ENCODE assay signal across 8 cellular contexts in genomic region chr12:52307836-52308806, GRCh38. TPM values are rescaled to one million over a fixed set of nuclear protein-coding genes. Genes with fewer than 3 reads are reported as not detected.
DNase-seq lines count a peak whose midpoint lies in the region; ATAC-seq and TF ChIP-seq lines count a peak whose summit lies in the region.

No MANE protein-coding gene starts in this region.

- peaks cover 0 to 5% of the 10 kb centered on the region in 2 donors for H3K4me1 ChIP-seq in esophagus (ENCODE audit: control insufficient read depth in 2 of 2, insufficient read depth in 2 of 2, low read length in 1 of 2)

- H3K36me3 ChIP-seq in esophagus (ENCODE audit: control insufficient read depth in 2 of 2, insufficient read depth in 2 of 2, low read length in 1 of 2): no peaks in the 10 kb centered on the region

- POLR2A ChIA-PET in activated CD4-positive, alpha-beta memory T cell treated with anti-CD3 and anti-CD28 coated beads for 36 hours (lab: Charles Lee): no interaction called here

- peak overlapping the region; percentile 47 for H3K4me3 Mint-ChIP-seq in activated CD4-positive, alpha-beta memory T cell treated with anti-CD3 and anti-CD28 coated beads for 36 hours
- H3K4me3 Mint-ChIP-seq in stimulated activated naive CD8-positive, alpha-beta T cell treated with anti-CD3 and anti-CD28 coated beads, Interleukin-15, amount 100 ng/mL, for 72 hours: peak overlapping the region; percentile 57 to 78

- no peak overlapping the region for H3K27ac Mint-ChIP-seq in activated CD4-positive, alpha-beta memory T cell treated with anti-CD3 and anti-CD28 coated beads for 36 hours
- H3K27ac Mint-ChIP-seq in stimulated activated naive CD8-positive, alpha-beta T cell treated with anti-CD3 and anti-CD28 coated beads, Interleukin-15, amount 100 ng/mL, for 72 hours: no peak overlapping the region

- no peaks in the 10 kb centered on the region for H3K27me3 ChIP-seq in esophagus (ENCODE audit: control insufficient read depth in 1 of 2, insufficient read depth in 2 of 2, low read length in 2 of 2)

- H3K36me3 Mint-ChIP-seq in activated CD4-positive, alpha-beta memory T cell treated with anti-CD3 and anti-CD28 coated beads for 36 hours: no peaks in the 10 kb centered on the region

- no peaks in the 10 kb centered on the region for H3K9me3 Mint-ChIP-seq in activated CD4-positive, alpha-beta memory T cell treated with anti-CD3 and anti-CD28 coated beads for 36 hours
- no peaks in the 10 kb centered on the region for H3K9me3 Mint-ChIP-seq in stimulated activated naive CD8-positive, alpha-beta T cell treated with anti-CD3 and anti-CD28 coated beads, Interleukin-15, amount 100 ng/mL, for 72 hours

- TF ChIP-seq CTCF in C4-2B (conservative IDR thresholded peaks at IDR 0.05): peak; percentile 24

- H3K4me3 ChIP-seq in Jurkat, Clone E6-1 (ENCODE audit: low read length): peak overlapping the region; percentile 18
- H3K4me3 ChIP-seq in esophagus (ENCODE audit: low read depth in 1 of 2, low read length in 2 of 2): peak overlapping the region; percentile 13 to 51

- no peak for DNase-seq in Jurkat, Clone E6-1 (ENCODE audit: low read depth, low spot score)
- peak; percentile 62 for DNase-seq in activated CD4-positive, alpha-beta memory T cell treated with anti-CD3 and anti-CD28 coated beads for 36 hours
- peak; percentile 52 for DNase-seq in midbrain (lab: John Stamatoyannopoulos, UW)
- DNase-seq in stimulated activated naive CD8-positive, alpha-beta T cell treated with anti-CD3 and anti-CD28 coated beads, Interleukin-15, amount 100 ng/mL, for 72 hours: peak; percentile 51 to 59
- no peak for DNase-seq in 8988T

- intact Hi-C loops in activated CD4-positive, alpha-beta memory T cell treated with anti-CD3 and anti-CD28 coated beads for 36 hours (cut with micrococcal nuclease): no loop called here

- CTCF ChIA-PET in activated CD4-positive, alpha-beta memory T cell treated with anti-CD3 and anti-CD28 coated beads for 36 hours (lab: Charles Lee): interaction anchor here (0.6 to 7.2 kb wide), 9 partner anchors 11 to 151 kb away, joined by 3 to 46 read pairs (median 4); no protein-coding TSS in a partner anchor

- no peaks in the 10 kb centered on the region for H3K9me3 ChIP-seq in esophagus (ENCODE audit: control insufficient read depth in 2 of 2, insufficient read depth in 1 of 2, low read depth in 1 of 2, low read length in 1 of 2)

- 7 to 8% methylated on average over 71 of the region's 71 CpGs for WGBS in esophagus, 2 donors

- H3K4me1 Mint-ChIP-seq in activated CD4-positive, alpha-beta memory T cell treated with anti-CD3 and anti-CD28 coated beads for 36 hours (ENCODE audit: low read depth): peaks cover 16% of the 10 kb centered on the region
- H3K4me1 Mint-ChIP-seq in stimulated activated naive CD8-positive, alpha-beta T cell treated with anti-CD3 and anti-CD28 coated beads, Interleukin-15, amount 100 ng/mL, for 72 hours: peaks cover 34% of the 10 kb centered on the region

- peak; percentile 85 for ATAC-seq in stimulated activated naive CD8-positive, alpha-beta T cell treated with anti-CD3 and anti-CD28 coated beads, Interleukin-15, amount 100 ng/mL, for 72 hours
- ATAC-seq in GM19463 (IDR thresholded peaks at IDR 0.05; ENCODE audit: unreplicated experiment): no peak

- peaks cover 50% of the 10 kb centered on the region for H3K27me3 Mint-ChIP-seq in activated CD4-positive, alpha-beta memory T cell treated with anti-CD3 and anti-CD28 coated beads for 36 hours
- H3K27me3 Mint-ChIP-seq in stimulated activated naive CD8-positive, alpha-beta T cell treated with anti-CD3 and anti-CD28 coated beads, Interleukin-15, amount 100 ng/mL, for 72 hours: peaks cover 85% of the 10 kb centered on the region

- H3K27ac ChIP-seq in C4-2B: no peak overlapping the region
- no peak overlapping the region for H3K27ac ChIP-seq in esophagus (ENCODE audit: low read depth in 2 of 2, low read length in 1 of 2)

RNA-seq across cellular contexts. Expression of gene KRT83, which starts 13.1 kb away (rescaled TPM):
- polyA plus RNA-seq in Jurkat, Clone E6-1 (2012; ENCODE audit: insufficient read depth, insufficient read length): not detected
- not detected for total RNA-seq in activated CD4-positive, alpha-beta memory T cell treated with anti-CD3 and anti-CD28 coated beads for 36 hours
- not detected for polyA plus RNA-seq in esophagus

RNA-seq across cellular contexts. Expression of gene KRT81, which starts 16.8 kb away (rescaled TPM):
- not detected for polyA plus RNA-seq in Jurkat, Clone E6-1 (2012; ENCODE audit: insufficient read depth, insufficient read length)
- total RNA-seq in activated CD4-positive, alpha-beta memory T cell treated with anti-CD3 and anti-CD28 coated beads for 36 hours: not detected
- under 1 TPM; 0.05 to 0.08 TPM for polyA plus RNA-seq in esophagus

RNA-seq across cellular contexts. Expression of gene KRT86, which starts 33.7 kb away (rescaled TPM):
- polyA plus RNA-seq in Jurkat, Clone E6-1 (2012; ENCODE audit: insufficient read depth, insufficient read length): not detected
- under 1 TPM; 0.10 to 0.12 TPM for total RNA-seq in activated CD4-positive, alpha-beta memory T cell treated with anti-CD3 and anti-CD28 coated beads for 36 hours
- under 1 TPM; 0.04 to 0.10 TPM for polyA plus RNA-seq in esophagus

RNA-seq across cellular contexts. Expression of gene KRT85, which starts 59.2 kb away (rescaled TPM):
- polyA plus RNA-seq in Jurkat, Clone E6-1 (2012; ENCODE audit: insufficient read depth, insufficient read length): not detected
- total RNA-seq in activated CD4-positive, alpha-beta memory T cell treated with anti-CD3 and anti-CD28 coated beads for 36 hours: not detected
- not detected for polyA plus RNA-seq in esophagus

Comparison
In these comparisons a context has a peak if more than half of its experiments do, and no peak if none do; other contexts are left out.
1. DNase-seq: peak in activated CD4-positive, alpha-beta memory T cell treated with anti-CD3 and anti-CD28 coated beads for 36 hours (single experiment), midbrain (single experiment) and stimulated activated naive CD8-positive, alpha-beta T cell treated with anti-CD3 and anti-CD28 coated beads, Interleukin-15, amount 100 ng/mL, for 72 hours (2 of 2); none in Jurkat, Clone E6-1 (single experiment) and 8988T (single experiment).